Comparison of ENCODE assay signal across 28 cellular contexts in the genomic region with DNA sequence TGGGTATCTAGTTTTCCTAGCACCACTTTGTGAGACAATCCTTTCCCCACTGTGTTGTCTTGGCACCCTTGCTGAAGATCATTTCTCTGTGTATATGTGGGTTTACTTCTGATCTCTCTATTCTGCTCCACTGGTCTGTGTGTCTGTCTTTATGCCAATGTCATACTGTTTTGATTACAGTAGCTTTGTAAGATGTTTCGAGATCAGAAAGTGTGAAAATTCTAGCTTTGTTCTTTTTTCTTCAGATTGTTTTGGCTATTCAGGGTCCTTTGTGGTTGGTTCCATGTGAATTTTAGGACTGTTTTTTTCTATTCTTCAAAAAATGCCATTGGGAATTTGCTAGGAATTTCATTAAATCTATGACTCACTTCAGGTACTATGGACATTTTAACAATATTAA.
"Had no signal": no experiment of that assay in that cellular context is flagged by ENCODE, and none has a peak within 500 bp of the region (broad histone marks: within the 10 kb centered on the region; RNA-seq: fewer than 3 reads in every experiment).

No MANE protein-coding gene starts in this region.

- H3K27ac ChIP-seq: neural progenitor cell, ovary, parathyroid adenoma, psoas muscle, right lobe of liver, sigmoid colon, stomach, thoracic aorta, thyroid gland, tibial nerve, upper lobe of left lung, vagina had no signal

- H3K27ac Mint-ChIP-seq: nephron; neural progenitor cell; progenitor cell of endocrine pancreas; stimulated activated effector memory CD8-positive, alpha-beta T cell treated with anti-CD3 and anti-CD28 coated beads, Interleukin-12 subunit alpha, Interleukin-12 subunit beta, amount 100 ng/mL, for 72 hours; stimulated activated naive B cell treated with anti-CD40 and anti-IgM and Interleukin-4, amounts not matched to agents 10 μg/mL and 1 μg/mL and 100 μg/mL, for 72 hours; stimulated activated naive CD8-positive, alpha-beta T cell treated with anti-CD3 and anti-CD28 coated beads, Interleukin-15, Interleukin-2, amounts not matched to agents 100 ng/mL and 50 ng/mL, for 24 hours had no signal

- H3K4me2 ChIP-seq: neural progenitor cell had no signal

- H3K36me3 ChIP-seq: neural progenitor cell, ovary, right lobe of liver, sigmoid colon, stomach, thoracic aorta, thyroid gland, tibial nerve, upper lobe of left lung, vagina had no signal

- H3K36me3 Mint-ChIP-seq: neural progenitor cell; stimulated activated effector memory CD8-positive, alpha-beta T cell treated with anti-CD3 and anti-CD28 coated beads, Interleukin-12 subunit alpha, Interleukin-12 subunit beta, amount 100 ng/mL, for 72 hours had no signal

- H3K4me1 Mint-ChIP-seq: stimulated activated effector memory CD8-positive, alpha-beta T cell treated with anti-CD3 and anti-CD28 coated beads, Interleukin-12 subunit alpha, Interleukin-12 subunit beta, amount 100 ng/mL, for 72 hours; stimulated activated naive B cell treated with anti-CD40 and anti-IgM and Interleukin-4, amounts not matched to agents 10 μg/mL and 1 μg/mL and 100 μg/mL, for 72 hours had no signal

- H3K4me3 Mint-ChIP-seq: nephron; neural progenitor cell; stimulated activated effector memory CD8-positive, alpha-beta T cell treated with anti-CD3 and anti-CD28 coated beads, Interleukin-12 subunit alpha, Interleukin-12 subunit beta, amount 100 ng/mL, for 72 hours; stimulated activated naive B cell treated with anti-CD40 and anti-IgM and Interleukin-4, amounts not matched to agents 10 μg/mL and 1 μg/mL and 100 μg/mL, for 72 hours; stimulated activated naive CD8-positive, alpha-beta T cell treated with anti-CD3 and anti-CD28 coated beads, Interleukin-15, Interleukin-2, amounts not matched to agents 100 ng/mL and 50 ng/mL, for 24 hours had no signal

- H3K79me2 ChIP-seq: parathyroid adenoma had no signal

- DNase-seq: occipital lobe; ovary; posterior cingulate gyrus; psoas muscle; right cardiac atrium; right lobe of liver; sigmoid colon; small intestine; stimulated activated CD4-positive, alpha-beta T cell treated with anti-CD3 and anti-CD28 coated beads, Interleukin-15, amount 100 ng/mL, for 24 hours; stimulated activated CD4-positive, alpha-beta T cell treated with anti-CD3 and anti-CD28 coated beads, Interleukin-2, amount 100 ng/mL, for 24 hours; stimulated activated CD4-positive, alpha-beta T cell treated with anti-CD3 and anti-CD28 coated beads, Interleukin-2, amount 100 ng/mL, for 48 hours; stimulated activated CD4-positive, alpha-beta T cell treated with anti-CD3 and anti-CD28 coated beads, Interleukin-4, amount 100 ng/mL, for 24 hours; stimulated activated naive B cell treated with anti-CD40 and anti-IgM and Interleukin-4, amounts not matched to agents 10 μg/mL and 1 μg/mL and 100 μg/mL, for 72 hours; stimulated activated naive CD4-positive, alpha-beta T cell treated with Interleukin-2 at 50 U/mL for 16 hours; stomach; thyroid gland; trophoblast cell; upper lobe of left lung had no signal

- H3K27me3 ChIP-seq: neural progenitor cell, ovary, right lobe of liver, sigmoid colon, stomach, thyroid gland, tibial nerve, upper lobe of left lung, vagina had no signal

- H3K9me3 ChIP-seq: ovary, right lobe of liver, thoracic aorta, thyroid gland had no signal

- H3K4me3 ChIP-seq: neural progenitor cell, ovary, psoas muscle, right lobe of liver, sigmoid colon, stomach, thoracic aorta, thyroid gland, tibial nerve, upper lobe of left lung, vagina had no signal

- H3K9ac ChIP-seq: neural progenitor cell, parathyroid adenoma had no signal

- H2AFZ ChIP-seq: neural progenitor cell, parathyroid adenoma had no signal

- FAIRE-seq: urothelium cell line had no signal

- H3K27me3 Mint-ChIP-seq: progenitor cell of endocrine pancreas had no signal

- ATAC-seq: psoas muscle; right cardiac atrium; right lobe of liver; stimulated activated effector memory CD8-positive, alpha-beta T cell treated with anti-CD3 and anti-CD28 coated beads, Interleukin-12 subunit alpha, Interleukin-12 subunit beta, amount 100 ng/mL, for 72 hours; stimulated activated naive B cell treated with anti-CD40 and anti-IgM and Interleukin-4, amounts not matched to agents 10 μg/mL and 1 μg/mL and 100 μg/mL, for 72 hours had no signal

- H3K4me1 ChIP-seq: parathyroid adenoma, psoas muscle, right lobe of liver, sigmoid colon, stomach, thyroid gland, tibial nerve, upper lobe of left lung, vagina had no signal
